18 cellular contexts compared by ENCODE assay signal in genomic region chr2:62765619-62766376, GRCh38.
"Had no signal": no experiment of that assay in that cellular context is flagged by ENCODE, and none has a peak within 500 bp of the region (broad histone marks: within the 10 kb centered on the region; RNA-seq: fewer than 3 reads in every experiment).

No MANE protein-coding gene starts in this region.

- H3K4me3 ChIP-seq: body of pancreas, lower lobe of right lung, prostate gland, smooth muscle cell, suprapubic skin had no signal

- H3K4me1 Mint-ChIP-seq: activated naive CD8-positive, alpha-beta T cell treated with anti-CD3 and anti-CD28 coated beads, Interleukin-2, amount 50 U/mL, for 24 hours had no signal

- ATAC-seq: activated CD4-positive, CD25-positive, alpha-beta regulatory T cell treated with anti-CD3 and anti-CD28 coated beads, Interleukin-2, amount 50 U/mL, for 24 hours; activated naive CD8-positive, alpha-beta T cell treated with anti-CD3 and anti-CD28 coated beads, Interleukin-2, amount 50 U/mL, for 24 hours; body of pancreas; left colon; lower lobe of right lung; right cardiac atrium had no signal

- H3K27ac Mint-ChIP-seq: activated naive CD4-positive, alpha-beta T cell treated with anti-CD3 and anti-CD28 coated beads for 36 hours; activated naive CD8-positive, alpha-beta T cell treated with anti-CD3 and anti-CD28 coated beads, Interleukin-2, amount 50 U/mL, for 24 hours; type B pancreatic cell had no signal

- H3K4me3 Mint-ChIP-seq: activated naive CD4-positive, alpha-beta T cell treated with anti-CD3 and anti-CD28 coated beads for 36 hours; activated naive CD8-positive, alpha-beta T cell treated with anti-CD3 and anti-CD28 coated beads, Interleukin-2, amount 50 U/mL, for 24 hours; type B pancreatic cell had no signal

- H3K9me3 Mint-ChIP-seq: activated naive CD8-positive, alpha-beta T cell treated with anti-CD3 and anti-CD28 coated beads, Interleukin-2, amount 50 U/mL, for 24 hours had no signal

- DNase-seq: activated CD4-positive, alpha-beta T cell treated with anti-CD3 and anti-CD28 coated beads, Interleukin-2, amount 50 U/mL, for 4 hours; activated naive CD4-positive, alpha-beta T cell treated with anti-CD3 and anti-CD28 coated beads for 36 hours; activated naive CD8-positive, alpha-beta T cell treated with anti-CD3 and anti-CD28 coated beads, Interleukin-2, amount 50 U/mL, for 24 hours; activated T-cell treated with anti-CD3 and anti-CD28 coated beads for 4 hours; body of pancreas; effector CD8-positive, alpha-beta T cell; left colon; lower lobe of right lung; midbrain; right cardiac atrium; stimulated activated CD4-positive, alpha-beta T cell treated with anti-CD3 and anti-CD28 coated beads, Interleukin-4, amount 100 ng/mL, for 4 hours; stimulated activated CD8-positive, alpha-beta memory T cell treated with anti-CD3 and anti-CD28 coated beads, Interleukin-4, amount 100 ng/mL, for 48 hours; stimulated activated naive CD4-positive, alpha-beta T cell treated with Interleukin-2 at 50 U/mL for 16 hours had no signal

- H3K27me3 Mint-ChIP-seq: activated naive CD8-positive, alpha-beta T cell treated with anti-CD3 and anti-CD28 coated beads, Interleukin-2, amount 50 U/mL, for 24 hours; type B pancreatic cell had no signal
